In the genomic region with DNA sequence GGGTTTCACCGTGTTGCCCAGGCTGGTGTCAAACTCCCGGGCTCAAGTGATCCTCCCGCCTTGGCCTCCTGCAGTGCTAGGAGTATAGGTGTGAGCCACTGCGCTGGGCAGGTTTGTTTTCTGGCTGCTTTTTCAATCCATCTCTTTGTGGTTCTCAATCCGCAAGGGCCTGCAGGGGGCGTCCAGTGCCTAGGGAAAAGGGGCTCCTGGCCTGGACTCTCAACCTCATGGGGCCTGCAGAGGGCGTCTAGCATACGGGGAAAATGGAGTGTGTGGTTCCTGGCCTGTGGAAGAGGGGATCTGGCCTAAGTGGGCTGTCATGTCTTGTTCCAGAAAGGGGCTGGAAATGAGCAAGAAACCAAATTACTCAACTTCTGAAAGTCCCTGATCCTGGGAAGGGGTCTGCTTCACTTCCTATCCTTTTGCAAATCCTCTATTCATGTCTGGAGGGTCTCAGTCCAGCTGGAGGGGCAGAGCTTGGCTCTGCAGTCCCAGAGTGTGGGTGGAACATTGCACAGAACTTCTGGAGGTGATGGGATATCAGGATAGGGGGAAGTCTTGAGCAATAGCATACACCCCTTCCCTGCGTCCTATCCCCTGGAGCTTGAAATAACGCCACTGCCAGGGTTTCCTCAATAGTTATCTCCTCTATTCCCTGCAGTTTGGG, we compare ENCODE assay signal across 1 cellular context.
TF ChIP-seq lines count a peak whose summit lies in the region.

No MANE protein-coding gene starts in this region.

TF ChIP-seq in HepG2, 621 proteins besides CTCF, POLR2A, EP300 and RAD21 (continues in another document):
- TF ChIP-seq, protein P1, sequence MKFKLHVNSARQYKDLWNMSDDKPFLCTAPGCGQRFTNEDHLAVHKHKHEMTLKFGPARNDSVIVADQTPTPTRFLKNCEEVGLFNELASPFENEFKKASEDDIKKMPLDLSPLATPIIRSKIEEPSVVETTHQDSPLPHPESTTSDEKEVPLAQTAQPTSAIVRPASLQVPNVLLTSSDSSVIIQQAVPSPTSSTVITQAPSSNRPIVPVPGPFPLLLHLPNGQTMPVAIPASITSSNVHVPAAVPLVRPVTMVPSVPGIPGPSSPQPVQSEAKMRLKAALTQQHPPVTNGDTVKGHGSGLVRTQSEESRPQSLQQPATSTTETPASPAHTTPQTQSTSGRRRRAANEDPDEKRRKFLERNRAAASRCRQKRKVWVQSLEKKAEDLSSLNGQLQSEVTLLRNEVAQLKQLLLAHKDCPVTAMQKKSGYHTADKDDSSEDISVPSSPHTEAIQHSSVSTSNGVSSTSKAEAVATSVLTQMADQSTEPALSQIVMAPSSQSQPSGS (CRISPR knock-in tag; IDR thresholded peaks at IDR 0.05): no peak
- TF ChIP-seq BCL3 (CRISPR knock-in tag; IDR thresholded peaks at IDR 0.05) (no peak), ZKSCAN8 (CRISPR knock-in tag; IDR thresholded peaks at IDR 0.05; ENCODE audit: borderline replicate concordance) (no peak), EHMT2 (IDR thresholded peaks at IDR 0.05; ENCODE audit: borderline replicate concordance, low read depth, low read length) (no peak), MYC (CRISPR knock-in tag; IDR thresholded peaks at IDR 0.05; ENCODE audit: borderline replicate concordance) (no peak), ARNT2 (CRISPR knock-in tag; IDR thresholded peaks at IDR 0.05; ENCODE audit: low read depth) (no peak), ARID5B (CRISPR knock-in tag; IDR thresholded peaks at IDR 0.05) (peak; percentile 22; the same call in 1 of the 2 replicates), HOXA5 (CRISPR knock-in tag; IDR thresholded peaks at IDR 0.05) (peak; percentile 62; the same call in 1 of the 2 replicates), MED1 (CRISPR knock-in tag; IDR thresholded peaks at IDR 0.05) (peak; percentile 47; the same call in 1 of the 2 replicates), HOXA3 (CRISPR knock-in tag; IDR thresholded peaks at IDR 0.05) (peak; percentile 45; the same call in 1 of the 2 replicates), HNF4G (IDR thresholded peaks at IDR 0.05; ENCODE audit: borderline replicate concordance, low read depth, low read length) (no peak), HNF4G (CRISPR knock-in tag; IDR thresholded peaks at IDR 0.05; ENCODE audit: borderline replicate concordance, low read depth) (peak; percentile 17; the same call in 1 of the 2 replicates), ZFY (CRISPR knock-in tag; IDR thresholded peaks at IDR 0.05) (peak; percentile 60), ZNF816 (CRISPR knock-in tag; IDR thresholded peaks at IDR 0.05; ENCODE audit: borderline replicate concordance) (no peak), ZNF574 (CRISPR knock-in tag; IDR thresholded peaks at IDR 0.05) (peak; percentile 63), MBNL3 (CRISPR knock-in tag; conservative IDR thresholded peaks at IDR 0.05) (no peak), ZNF605 (CRISPR knock-in tag; IDR thresholded peaks at IDR 0.05) (peak; percentile 42; the same call in 1 of the 2 replicates), ZNF782 (CRISPR knock-in tag; IDR thresholded peaks at IDR 0.05; ENCODE audit: borderline replicate concordance) (no peak), ZNF720 (CRISPR knock-in tag; IDR thresholded peaks at IDR 0.05) (no peak), HOXD1 (CRISPR knock-in tag; IDR thresholded peaks at IDR 0.05) (no peak), ZBTB49 (CRISPR knock-in tag; IDR thresholded peaks at IDR 0.05; ENCODE audit: borderline replicate concordance) (no peak), PRDM15 (CRISPR knock-in tag; IDR thresholded peaks at IDR 0.05) (no peak; the same call in 1 of the 2 replicates), GATA4 (IDR thresholded peaks at IDR 0.05; ENCODE audit: borderline replicate concordance, low read depth) (no peak), RFXAP (CRISPR knock-in tag; IDR thresholded peaks at IDR 0.05; ENCODE audit: borderline replicate concordance) (peak; percentile 44; the same call in 1 of the 2 replicates), ZNF644 (CRISPR knock-in tag; IDR thresholded peaks at IDR 0.05; ENCODE audit: low read depth) (no peak), ZNF33B (CRISPR knock-in tag; IDR thresholded peaks at IDR 0.05) (peak; percentile 57; the same call in 1 of the 2 replicates), SMAD3 (CRISPR knock-in tag; IDR thresholded peaks at IDR 0.05) (peak; percentile 57; the same call in 1 of the 2 replicates), ZNF12 (CRISPR knock-in tag; IDR thresholded peaks at IDR 0.05) (no peak), DR1 (CRISPR knock-in tag; IDR thresholded peaks at IDR 0.05) (peak; percentile 20; the same call in 1 of the 2 replicates), ZNF713 (CRISPR knock-in tag; IDR thresholded peaks at IDR 0.05) (no peak), ADNP (CRISPR knock-in tag; IDR thresholded peaks at IDR 0.05) (no peak)
- TF ChIP-seq, protein P2, sequence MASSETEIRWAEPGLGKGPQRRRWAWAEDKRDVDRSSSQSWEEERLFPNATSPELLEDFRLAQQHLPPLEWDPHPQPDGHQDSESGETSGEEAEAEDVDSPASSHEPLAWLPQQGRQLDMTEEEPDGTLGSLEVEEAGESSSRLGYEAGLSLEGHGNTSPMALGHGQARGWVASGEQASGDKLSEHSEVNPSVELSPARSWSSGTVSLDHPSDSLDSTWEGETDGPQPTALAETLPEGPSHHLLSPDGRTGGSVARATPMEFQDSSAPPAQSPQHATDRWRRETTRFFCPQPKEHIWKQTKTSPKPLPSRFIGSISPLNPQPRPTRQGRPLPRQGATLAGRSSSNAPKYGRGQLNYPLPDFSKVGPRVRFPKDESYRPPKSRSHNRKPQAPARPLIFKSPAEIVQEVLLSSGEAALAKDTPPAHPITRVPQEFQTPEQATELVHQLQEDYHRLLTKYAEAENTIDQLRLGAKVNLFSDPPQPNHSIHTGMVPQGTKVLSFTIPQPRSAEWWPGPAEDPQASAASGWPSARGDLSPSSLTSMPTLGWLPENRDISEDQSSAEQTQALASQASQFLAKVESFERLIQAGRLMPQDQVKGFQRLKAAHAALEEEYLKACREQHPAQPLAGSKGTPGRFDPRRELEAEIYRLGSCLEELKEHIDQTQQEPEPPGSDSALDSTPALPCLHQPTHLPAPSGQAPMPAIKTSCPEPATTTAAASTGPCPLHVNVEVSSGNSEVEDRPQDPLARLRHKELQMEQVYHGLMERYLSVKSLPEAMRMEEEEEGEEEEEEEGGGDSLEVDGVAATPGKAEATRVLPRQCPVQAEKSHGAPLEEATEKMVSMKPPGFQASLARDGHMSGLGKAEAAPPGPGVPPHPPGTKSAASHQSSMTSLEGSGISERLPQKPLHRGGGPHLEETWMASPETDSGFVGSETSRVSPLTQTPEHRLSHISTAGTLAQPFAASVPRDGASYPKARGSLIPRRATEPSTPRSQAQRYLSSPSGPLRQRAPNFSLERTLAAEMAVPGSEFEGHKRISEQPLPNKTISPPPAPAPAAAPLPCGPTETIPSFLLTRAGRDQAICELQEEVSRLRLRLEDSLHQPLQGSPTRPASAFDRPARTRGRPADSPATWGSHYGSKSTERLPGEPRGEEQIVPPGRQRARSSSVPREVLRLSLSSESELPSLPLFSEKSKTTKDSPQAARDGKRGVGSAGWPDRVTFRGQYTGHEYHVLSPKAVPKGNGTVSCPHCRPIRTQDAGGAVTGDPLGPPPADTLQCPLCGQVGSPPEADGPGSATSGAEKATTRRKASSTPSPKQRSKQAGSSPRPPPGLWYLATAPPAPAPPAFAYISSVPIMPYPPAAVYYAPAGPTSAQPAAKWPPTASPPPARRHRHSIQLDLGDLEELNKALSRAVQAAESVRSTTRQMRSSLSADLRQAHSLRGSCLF (CRISPR knock-in tag; IDR thresholded peaks at IDR 0.05; ENCODE audit: borderline replicate concordance): no peak
- TF ChIP-seq, protein P3, sequence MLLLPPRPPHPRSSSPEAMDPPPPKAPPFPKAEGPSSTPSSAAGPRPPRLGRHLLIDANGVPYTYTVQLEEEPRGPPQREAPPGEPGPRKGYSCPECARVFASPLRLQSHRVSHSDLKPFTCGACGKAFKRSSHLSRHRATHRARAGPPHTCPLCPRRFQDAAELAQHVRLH (CRISPR knock-in tag; IDR thresholded peaks at IDR 0.05; ENCODE audit: borderline replicate concordance, low read depth): peak; percentile 85; the same call in 1 of the 2 replicates
